In the genomic region with DNA sequence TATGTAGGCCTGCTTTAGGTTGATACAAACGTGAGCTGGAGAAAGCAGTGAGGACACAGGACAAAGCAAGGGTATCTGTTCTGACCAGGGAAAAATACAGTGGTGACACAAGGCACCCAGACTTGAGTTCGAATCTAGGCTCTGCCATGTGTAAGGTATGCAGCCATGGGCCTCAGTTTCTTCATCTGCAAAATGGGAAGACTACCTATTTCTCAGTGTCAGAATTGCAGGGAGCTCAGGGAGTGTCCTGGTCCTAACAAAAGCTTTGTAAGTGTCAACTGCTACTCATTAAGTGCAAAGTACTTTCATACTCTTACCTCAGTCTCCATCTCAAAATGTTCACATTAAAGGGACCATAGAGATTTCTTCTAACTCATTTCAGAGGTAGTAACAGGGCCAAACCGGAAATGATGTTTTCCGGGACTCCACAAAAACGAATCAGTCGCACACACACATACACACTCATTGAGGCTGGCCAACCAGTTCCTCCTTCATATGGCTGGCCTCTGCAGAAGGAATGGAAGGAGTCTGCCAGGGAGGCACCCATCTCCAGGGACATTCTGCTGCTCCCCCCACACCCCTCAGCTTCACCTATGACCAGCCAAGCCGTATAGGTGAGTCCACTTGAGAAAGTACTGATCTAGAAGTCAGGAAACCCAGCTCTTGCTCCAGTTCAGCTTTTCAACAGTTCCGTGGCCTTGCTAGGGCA, we compare ENCODE assay signal across 8 cellular contexts. TPM values are rescaled to one million over a fixed set of nuclear protein-coding genes. Genes with fewer than 3 reads are reported as not detected.
DNase-seq lines count a peak whose midpoint lies in the region; ATAC-seq and TF ChIP-seq lines count a peak whose summit lies in the region.

No MANE protein-coding gene starts in this region.

- H3K9me3 ChIP-seq in heart right ventricle = no peaks in the 10 kb centered on the region
- H3K9me3 ChIP-seq in right lobe of liver = no peaks in the 10 kb centered on the region
- H3K9me3 ChIP-seq in upper lobe of left lung = no peaks in the 10 kb centered on the region

- CTCF ChIA-PET in activated CD4-positive, alpha-beta memory T cell treated with anti-CD3 and anti-CD28 coated beads, Interleukin-2, amount 10 ng/mL, durations not matched to agents 7 days and 5 days (lab: Charles Lee) = interaction anchor here (0.7 to 1.1 kb wide), 2 partner anchors 66 to 69 kb away, joined by 3 to 5 read pairs; no protein-coding TSS in a partner anchor

- DNase-seq in heart right ventricle (no peak), Right ventricle myocardium superior (no peak), right lobe of liver (no peak), upper lobe of left lung (no peak), germinal center (ENCODE audit: low spot score) (no peak), AG08396 (ENCODE audit: low spot score) (no peak), NCI-H1105 treated with DMSO at 0.1 percent for 48 hours (lab: John Stamatoyannopoulos, UW) (no peak)
- DNase-seq in activated CD4-positive, alpha-beta memory T cell treated with anti-CD3 and anti-CD28 coated beads, Interleukin-2, amount 10 ng/mL, durations not matched to agents 7 days and 5 days = peak; percentile 50

- peaks cover 0 to 22% (median 0%) of the 10 kb centered on the region in 9 donors for H3K36me3 ChIP-seq in heart right ventricle
- H3K36me3 ChIP-seq in right lobe of liver = no peaks in the 10 kb centered on the region
- H3K36me3 ChIP-seq in upper lobe of left lung = peaks cover 0 to under 1% (median 0%) of the 10 kb centered on the region in 4 donors

- no peak for TF ChIP-seq EP300 in upper lobe of left lung (IDR thresholded peaks at IDR 0.05)

- H3K4me1 ChIP-seq in heart right ventricle = peaks cover 93 to 100% (median 100%) of the 10 kb centered on the region in 9 donors
- H3K4me1 ChIP-seq in right lobe of liver = peaks cover 2 to 99% (median 63%) of the 10 kb centered on the region in 4 donors
- peaks cover 100% of the 10 kb centered on the region in 4 donors for H3K4me1 ChIP-seq in upper lobe of left lung

- peak overlapping the region in 6 of 10 donors; percentile 1 to 83 (median 25) for H3K4me3 ChIP-seq in heart right ventricle
- no peak overlapping the region for H3K4me3 ChIP-seq in right lobe of liver
- H3K4me3 ChIP-seq in upper lobe of left lung = peak overlapping the region in 3 of 4 donors; percentile 1 to 35 (median 3)

- 23 to 38% methylated on average over 8 of the region's 8 CpGs for WGBS in heart right ventricle, 2 donors
- WGBS in right lobe of liver (ENCODE audit: insufficient coverage, low coverage, low lambda C conversion rate, missing lambda C conversion rate) = 30% methylated on average over 7 of the region's 8 CpGs
- 9 to 27% methylated on average over 7 to 8 of the region's 8 CpGs for WGBS in upper lobe of left lung, 2 donors

- no peaks in the 10 kb centered on the region for H3K27me3 ChIP-seq in heart right ventricle
- H3K27me3 ChIP-seq in right lobe of liver = no peaks in the 10 kb centered on the region
- no peaks in the 10 kb centered on the region for H3K27me3 ChIP-seq in upper lobe of left lung

- peak overlapping the region; percentile 31 for H3K4me3 Mint-ChIP-seq in activated CD4-positive, alpha-beta memory T cell treated with anti-CD3 and anti-CD28 coated beads, Interleukin-2, amount 10 ng/mL, durations not matched to agents 7 days and 5 days

- H3K9me3 Mint-ChIP-seq in activated CD4-positive, alpha-beta memory T cell treated with anti-CD3 and anti-CD28 coated beads, Interleukin-2, amount 10 ng/mL, durations not matched to agents 7 days and 5 days = no peaks in the 10 kb centered on the region

- peak overlapping the region; percentile 72 for H3K27ac Mint-ChIP-seq in activated CD4-positive, alpha-beta memory T cell treated with anti-CD3 and anti-CD28 coated beads, Interleukin-2, amount 10 ng/mL, durations not matched to agents 7 days and 5 days

- peaks cover 88% of the 10 kb centered on the region for H3K4me1 Mint-ChIP-seq in activated CD4-positive, alpha-beta memory T cell treated with anti-CD3 and anti-CD28 coated beads, Interleukin-2, amount 10 ng/mL, durations not matched to agents 7 days and 5 days

- TF ChIP-seq POLR2A in right lobe of liver (IDR thresholded peaks at IDR 0.05) (no peak), upper lobe of left lung (IDR thresholded peaks at IDR 0.05) (no peak)

- peak in 2 of 8 donors; percentile 11 to 25 for ATAC-seq in heart right ventricle
- no peak for ATAC-seq in Right ventricle myocardium superior (ENCODE audit: poor library complexity)
- ATAC-seq in right lobe of liver = peak in 3 of 4 donors; percentile 13 to 16 (median 16)
- peak in 1 of 2 donors; percentile 11 for ATAC-seq in upper lobe of left lung (ENCODE audit: low FRiP score in 2 of 2)

- intact Hi-C loops in heart right ventricle (cut with DNase I) = no loop called here
- intact Hi-C loops in Right ventricle myocardium superior (cut with DNase I) = no loop called here
- intact Hi-C loops in right lobe of liver (cut with DNase I) = no loop called here

- H3K27ac ChIP-seq in heart right ventricle (peak overlapping the region in 9 of 10 donors; percentile 61 to 100 (median 78)), right lobe of liver (peak overlapping the region in 2 of 3 donors; percentile 35 to 41), upper lobe of left lung (peak overlapping the region; percentile 75 to 100 (median 86))

- no peaks in the 10 kb centered on the region for H3K27me3 Mint-ChIP-seq in activated CD4-positive, alpha-beta memory T cell treated with anti-CD3 and anti-CD28 coated beads, Interleukin-2, amount 10 ng/mL, durations not matched to agents 7 days and 5 days

- POLR2A ChIA-PET in activated CD4-positive, alpha-beta memory T cell treated with anti-CD3 and anti-CD28 coated beads, Interleukin-2, amount 10 ng/mL, durations not matched to agents 7 days and 5 days (lab: Charles Lee) = interaction anchor here (3.2 to 7.6 kb wide), 3 partner anchors 8 to 102 kb away, joined by 14 to 54 read pairs (median 24); a partner anchor contains a TSS

- TF ChIP-seq CTCF in heart right ventricle (IDR thresholded peaks at IDR 0.05) (no peak), right lobe of liver (IDR thresholded peaks at IDR 0.05) (no peak), upper lobe of left lung (IDR thresholded peaks at IDR 0.05) (no peak)

- peaks cover 8% of the 10 kb centered on the region for H3K36me3 Mint-ChIP-seq in activated CD4-positive, alpha-beta memory T cell treated with anti-CD3 and anti-CD28 coated beads, Interleukin-2, amount 10 ng/mL, durations not matched to agents 7 days and 5 days (ENCODE audit: low read depth)

RNA-seq across cellular contexts. Expression of a gene that starts 7.8 kb away (rescaled TPM):
- 100 to 1,000 TPM in 2 of 10 donors, 10 to 100 TPM in 8; 76.4 to 138 (median 86.3) TPM for total RNA-seq in heart right ventricle
- polyA plus RNA-seq in heart right ventricle = 10 to 100 TPM; 31.2 to 31.7 TPM
- 99.5 TPM for total RNA-seq in Right ventricle myocardium superior
- total RNA-seq in activated CD4-positive, alpha-beta memory T cell treated with anti-CD3 and anti-CD28 coated beads, Interleukin-2, amount 10 ng/mL, durations not matched to agents 7 days and 5 days = 100 to 1,000 TPM; 137 to 141 TPM
- 10 to 100 TPM; 39.3 to 84.2 (median 64.7) TPM for total RNA-seq in right lobe of liver
- 100 to 1,000 TPM; 153 to 226 (median 175) TPM for total RNA-seq in upper lobe of left lung

RNA-seq across cellular contexts. Expression of a gene that starts 20.2 kb away (rescaled TPM):
- 1 to 10 TPM in 9 of 10 donors, under 1 TPM in 1; 1.00 to 2.9 (median 1.7) TPM for total RNA-seq in heart right ventricle
- 1 to 10 TPM; 1.3 to 8.4 TPM for polyA plus RNA-seq in heart right ventricle
- total RNA-seq in Right ventricle myocardium superior = 2.1 TPM
- 1 to 10 TPM; 1.5 to 2.4 TPM for total RNA-seq in activated CD4-positive, alpha-beta memory T cell treated with anti-CD3 and anti-CD28 coated beads, Interleukin-2, amount 10 ng/mL, durations not matched to agents 7 days and 5 days
- 1 to 10 TPM; 1.5 to 6.3 (median 5.0) TPM for total RNA-seq in right lobe of liver
- 10 to 100 TPM in 3 of 6 donors, 1 to 10 TPM in 3; 4.9 to 57.6 (median 8.7) TPM for total RNA-seq in upper lobe of left lung

RNA-seq across cellular contexts. Expression of a gene that starts 56.2 kb away (rescaled TPM):
- total RNA-seq in heart right ventricle (10 to 100 TPM; 41.2 to 70.6 (median 52.6) TPM), Right ventricle myocardium superior (49.5 TPM), right lobe of liver (10 to 100 TPM; 25.6 to 40.2 (median 30.9) TPM), upper lobe of left lung (10 to 100 TPM in 4 of 6 donors, 1 to 10 TPM in 2; 5.0 to 34.0 (median 22.8) TPM)
- polyA plus RNA-seq in heart right ventricle = 10 to 100 TPM; 22.9 to 58.0 TPM
- 10 to 100 TPM; 28.9 to 31.5 TPM for total RNA-seq in activated CD4-positive, alpha-beta memory T cell treated with anti-CD3 and anti-CD28 coated beads, Interleukin-2, amount 10 ng/mL, durations not matched to agents 7 days and 5 days

Comparison
In these comparisons a context has a peak if more than half of its experiments do, and no peak if none do; other contexts are left out.
1. H3K4me3 ChIP-seq: peak in heart right ventricle (6 of 10) and upper lobe of left lung (3 of 4); none in right lobe of liver (0 of 3).
2. Peak in every context shown above with its lines, with median percentiles within 50 percentile points of each other: H3K27ac ChIP-seq.